Comparison of ENCODE assay signal across 8 cellular contexts in the genomic region with DNA sequence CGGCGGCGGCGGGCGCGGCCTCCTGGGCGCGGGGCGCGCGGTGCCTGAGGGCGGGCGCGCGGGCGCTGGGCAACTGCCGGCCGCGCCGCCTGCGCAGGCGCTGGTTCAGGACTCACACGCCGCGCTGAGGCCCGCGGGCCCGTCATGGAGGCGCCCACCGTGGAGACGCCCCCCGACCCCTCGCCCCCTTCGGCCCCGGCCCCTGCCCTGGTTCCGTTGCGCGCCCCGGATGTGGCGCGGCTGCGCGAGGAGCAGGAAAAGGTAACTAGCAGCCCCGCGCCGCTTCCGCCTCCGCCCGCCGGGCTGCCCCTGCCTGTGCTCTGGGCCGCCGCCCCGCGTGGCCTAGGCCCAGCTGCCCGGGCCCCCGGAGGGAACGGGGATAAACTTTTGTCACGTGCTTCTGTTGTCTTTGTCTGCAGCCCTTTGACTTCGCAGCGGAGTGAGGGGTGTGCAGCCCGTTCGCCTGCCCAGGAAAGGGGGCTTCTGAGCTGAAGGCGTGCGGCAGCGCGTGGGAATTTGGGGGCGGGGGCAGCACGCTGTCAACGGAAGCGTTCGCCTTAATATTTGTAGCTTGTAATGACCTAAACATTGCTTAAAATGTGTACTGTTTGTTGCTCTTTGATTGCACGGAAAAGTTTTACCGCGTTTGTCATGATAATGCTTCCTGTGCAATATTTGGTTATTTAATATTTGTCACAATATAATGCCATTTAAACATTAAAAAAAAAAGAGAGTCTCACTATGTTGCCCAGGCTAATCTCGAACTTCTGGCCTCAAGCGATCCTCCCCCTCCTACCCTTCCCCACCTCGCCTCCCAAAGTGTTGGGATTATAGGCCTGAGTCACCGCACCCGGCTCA. TPM values are rescaled to one million over a fixed set of nuclear protein-coding genes. Genes with fewer than 3 reads are reported as not detected.
DNase-seq lines count a peak whose midpoint lies in the region; ATAC-seq lines count a peak whose summit lies in the region.

No MANE protein-coding gene starts in this region.

- no peaks in the 10 kb centered on the region for H3K27me3 ChIP-seq in rectal smooth muscle tissue (ENCODE audit: control insufficient read depth, insufficient read depth, low read length)

- H3K4me3 ChIP-seq in rectal smooth muscle tissue (ENCODE audit: low read length), result peak overlapping the region; percentile 88

- peaks cover 10% of the 10 kb centered on the region for H3K4me1 ChIP-seq in rectal smooth muscle tissue (ENCODE audit: control insufficient read depth, insufficient read depth, low read length)

- peak overlapping the region; percentile 97 for H3K4me3 Mint-ChIP-seq in activated naive CD8-positive, alpha-beta T cell

- peak overlapping the region; percentile 62 for H3K9ac ChIP-seq in rectal smooth muscle tissue (ENCODE audit: low read length)

- no peaks in the 10 kb centered on the region for H3K9me3 Mint-ChIP-seq in activated naive CD8-positive, alpha-beta T cell (ENCODE audit: low read depth)

- peak overlapping the region; percentile 32 for H3K27ac ChIP-seq in rectal smooth muscle tissue (ENCODE audit: low read depth, low read length)

- no peaks in the 10 kb centered on the region for H3K36me3 ChIP-seq in rectal smooth muscle tissue (ENCODE audit: control insufficient read depth, insufficient read depth, low read length)

- H3K27ac Mint-ChIP-seq in activated naive CD8-positive, alpha-beta T cell, result peak overlapping the region; percentile 94

- ATAC-seq in GM21723 (IDR thresholded peaks at IDR 0.05; ENCODE audit: unreplicated experiment) (peak; percentile 75), left cardiac atrium (peak; percentile 80 to 81)

- DNase-seq in EL, result peak; percentile 49
- peak; percentile 15 for DNase-seq in KG1 (lab: John Stamatoyannopoulos, UW)
- peak; percentile 53 for DNase-seq in SKM-1 treated with dmso at 0.1 percent for 144 hours (lab: John Stamatoyannopoulos, UW; ENCODE audit: unreplicated experiment)
- peak; percentile 64 for DNase-seq in left cardiac atrium
- DNase-seq in AG20443 (ENCODE audit: low spot score), result no peak

- peaks cover 3% of the 10 kb centered on the region for H3K36me3 Mint-ChIP-seq in activated naive CD8-positive, alpha-beta T cell

- intact Hi-C loops in left cardiac atrium (cut with DNase I), result no loop called here

- H3K27me3 Mint-ChIP-seq in activated naive CD8-positive, alpha-beta T cell, result no peaks in the 10 kb centered on the region

- H3K4me1 Mint-ChIP-seq in activated naive CD8-positive, alpha-beta T cell (ENCODE audit: low read depth), result peaks cover 47% of the 10 kb centered on the region

RNA-seq across cellular contexts. Expression of gene URI1, which starts 0.6 kb away (rescaled TPM):
- total RNA-seq in left cardiac atrium, result 10 to 100 TPM; 35.2 to 37.1 TPM
